ENCODE assay signal across 8 cellular contexts in the genomic region with DNA sequence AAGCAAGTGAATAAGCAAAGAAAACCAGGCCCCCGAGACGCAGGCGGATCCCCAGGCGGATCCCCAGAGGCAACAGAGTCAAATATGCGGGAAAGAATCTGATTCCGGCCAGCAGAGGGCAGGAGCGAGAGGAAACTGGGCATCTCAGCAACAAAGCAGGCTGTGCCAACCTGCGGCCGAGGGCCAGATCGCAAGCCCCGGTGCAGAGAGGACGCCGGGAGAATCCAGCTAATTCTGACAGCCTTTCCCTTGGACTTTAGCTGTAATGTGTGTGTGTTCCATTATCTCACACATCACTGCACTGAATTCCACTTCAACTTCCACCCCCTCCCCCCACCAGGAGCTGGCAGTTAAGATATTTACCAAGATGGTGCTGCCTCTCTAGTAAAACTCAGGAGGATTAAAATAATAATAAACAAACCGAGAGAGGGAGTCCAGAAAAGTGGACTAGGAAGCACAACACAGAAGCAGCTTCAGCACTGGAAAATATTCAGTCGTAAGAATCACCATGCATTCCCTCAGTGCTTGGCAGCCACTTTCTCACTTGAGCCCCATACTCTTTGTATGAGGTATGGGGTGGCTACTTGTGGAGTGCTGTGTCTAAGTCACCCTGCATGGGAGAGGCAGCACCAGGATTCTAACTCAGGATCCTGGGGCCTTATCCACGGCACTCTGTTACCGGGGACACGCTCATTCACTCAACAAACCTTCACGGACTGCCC.
DNase-seq lines count a peak whose midpoint lies in the region; ATAC-seq and TF ChIP-seq lines count a peak whose summit lies in the region.

No MANE protein-coding gene starts in this region.

- H3K27ac ChIP-seq in HCT116 (ENCODE audit: low read depth, low read length), result no peak overlapping the region

- peaks cover 2 to 7% of the 10 kb centered on the region in 2 donors for H3K36me3 Mint-ChIP-seq in CD14-positive monocyte

- POLR2A ChIA-PET in HCT116 (lab: Charles Lee), result interaction anchor here (1.6 kb wide), 1 partner anchor 14 kb away, joined by 3 read pairs; no protein-coding TSS in a partner anchor

- TF ChIP-seq POLR2A in HCT116 (IDR thresholded peaks at IDR 0.05; ENCODE audit: borderline replicate concordance, extremely low read depth, insufficient read depth, insufficient read length), result no peak

- H3K4me1 Mint-ChIP-seq in CD14-positive monocyte, result peaks cover 41% of the 10 kb centered on the region

- no peaks in the 10 kb centered on the region for H3K79me2 ChIP-seq in HCT116 (ENCODE audit: insufficient read depth, low read length)

- H3K9me3 ChIP-seq in HCT116 (ENCODE audit: control insufficient read depth in 1 of 2, insufficient read depth in 1 of 2, low read depth in 1 of 2, low read length in 2 of 2), result no peaks in the 10 kb centered on the region

- H4K20me1 ChIP-seq in HCT116 (ENCODE audit: insufficient read depth), result no peaks in the 10 kb centered on the region

- peak; percentile 77 for DNase-seq in CD14-positive monocyte (ENCODE audit: low spot score)
- DNase-seq in HCT116 (ENCODE audit: low read depth, low spot score), result peak; percentile 71
- DNase-seq in NCI-H345 (lab: John Stamatoyannopoulos, UW), result peak; percentile 80
- peak; percentile 57 for DNase-seq in activated CD4-positive, CD25-positive, alpha-beta regulatory T cell treated with anti-CD3 and anti-CD28 coated beads, Interleukin-2, amount 50 U/mL, for 16 hours (ENCODE audit: low read depth, low spot score)
- DNase-seq in central memory CD4-positive, alpha-beta T cell, result peak; percentile 70
- DNase-seq in kidney tubule cell (ENCODE audit: low spot score), result peak; percentile 92
- DNase-seq in stimulated activated CD4-positive, alpha-beta T cell treated with anti-CD3 and anti-CD28 coated beads, Interleukin-2, amount 100 ng/mL, for 24 hours, result peak; percentile 84 to 87

- no peaks in the 10 kb centered on the region for H3K36me3 ChIP-seq in HCT116 (ENCODE audit: control insufficient read depth in 1 of 2, insufficient read depth in 2 of 2, low read length in 2 of 2)

- peak; percentile 89 for ATAC-seq in HCT116
- no peak for ATAC-seq in HG02763 (IDR thresholded peaks at IDR 0.05; ENCODE audit: unreplicated experiment)

- no TSS peak for BruUV-seq in HCT116 (replicated peaks; lab: Mats Ljungman, UMichigan)

- H3K27me3 Mint-ChIP-seq in CD14-positive monocyte (ENCODE audit: low read depth in 3 of 3), result peaks cover 12 to 23% (median 16%) of the 10 kb centered on the region in 3 donors

- no peaks in the 10 kb centered on the region for H3K9me2 ChIP-seq in HCT116 (ENCODE audit: insufficient read depth)

- H3K4me3 Mint-ChIP-seq in CD14-positive monocyte, result peak overlapping the region; percentile 58 to 62

- CTCF ChIA-PET in HCT116 (lab: Charles Lee), result interaction anchor here (0.6 to 2.6 kb wide), 14 partner anchors 8 to 375 kb away, joined by 3 to 22 read pairs (median 4); no protein-coding TSS in a partner anchor

- TF ChIP-seq CTCF in CD14-positive monocyte (IDR thresholded peaks at IDR 0.05), result peak; percentile 91
- TF ChIP-seq CTCF in HCT116 (IDR thresholded peaks at IDR 0.05 in 2 of 3, conservative IDR thresholded peaks at IDR 0.05 in 1 of 3; ENCODE audit: borderline replicate concordance in 1 of 3, insufficient read depth in 1 of 3, low read depth in 2 of 3, low read length in 2 of 3), result peak in 2 of 3 experiments; percentile 79 to 88; a peak in 4 of 6 replicates

- H3K4me1 ChIP-seq in HCT116 (ENCODE audit: control insufficient read depth in 1 of 2, insufficient read depth in 2 of 2, low read length in 2 of 2), result peaks cover 17 to 49% of the 10 kb centered on the region in 2 experiments

- no peak for TF ChIP-seq RAD21 in HCT116 (IDR thresholded peaks at IDR 0.05; ENCODE audit: low read depth)

- peak overlapping the region; percentile 68 to 94 (median 90) for H3K27ac Mint-ChIP-seq in CD14-positive monocyte

- peak overlapping the region; percentile 89 for H2AFZ ChIP-seq in HCT116 (ENCODE audit: low read depth, low read length, poor library complexity, severe bottlenecking)

- H3K4me3 ChIP-seq in HCT116 (replicated peaks in 1 of 2; ENCODE audit: low read depth in 1 of 2, low read length in 2 of 2), result peak overlapping the region in 1 of 2 experiments; percentile 18; a peak in 1 of 4 replicates

- H3K9ac ChIP-seq in HCT116 (ENCODE audit: low read length), result 0 out of 2 replicates have a peak overlapping the region, but pooled peaks have one; percentile 15

- intact Hi-C loops in CD14-positive monocyte (cut with micrococcal nuclease) (loop anchor here (2.0 to 5.0 kb wide), 3 partner anchors 40 to 116 kb away; partner anchors contain the start of gene SNX9 (in 1 of the 2)), HCT116 (cut with micrococcal nuclease) (loop anchor here (1.0 to 5.0 kb wide), 3 partner anchors 116 to 434 kb away; partner anchors contain the start of gene TMEM242)

- H3K9me3 Mint-ChIP-seq in CD14-positive monocyte, result peaks cover 13 to 28% (median 20%) of the 10 kb centered on the region in 7 donors

- H3K27me3 ChIP-seq in HCT116 (ENCODE audit: insufficient read depth, low read length), result no peaks in the 10 kb centered on the region

- RAD21 ChIA-PET in HCT116 (lab: Charles Lee; ENCODE audit: low non-redundant PET in 1 of 2, low total read pairs in 2 of 2, uncharacterized antibody in 2 of 2, unreplicated experiment in 2 of 2), result interaction anchor here (1.0 to 2.0 kb wide), 2 partner anchors 116 to 117 kb away, joined by 6 to 9 read pairs; no protein-coding TSS in a partner anchor

- peak overlapping the region; percentile 59 for H3K4me2 ChIP-seq in HCT116 (ENCODE audit: low read length)

TF ChIP-seq in HCT116, 20 proteins besides CTCF, POLR2A, EP300 and RAD21:
- TF ChIP-seq ATF3 (IDR thresholded peaks at IDR 0.05), result no peak
- no peak for TF ChIP-seq ELF1 (IDR thresholded peaks at IDR 0.05; ENCODE audit: borderline replicate concordance, low read depth)
- no peak for TF ChIP-seq JUND (IDR thresholded peaks at IDR 0.05)
- TF ChIP-seq YY1 (IDR thresholded peaks at IDR 0.05; ENCODE audit: extremely low read depth, insufficient replicate concordance, low read depth, low read length), result peak; percentile 61
- TF ChIP-seq POLR2AphosphoS5 (IDR thresholded peaks at IDR 0.05; ENCODE audit: low read depth, low read length), result peak; percentile 29; the same call in 1 of the 2 replicates
